Comparison of ENCODE assay signal across 25 cellular contexts in the genomic region with DNA sequence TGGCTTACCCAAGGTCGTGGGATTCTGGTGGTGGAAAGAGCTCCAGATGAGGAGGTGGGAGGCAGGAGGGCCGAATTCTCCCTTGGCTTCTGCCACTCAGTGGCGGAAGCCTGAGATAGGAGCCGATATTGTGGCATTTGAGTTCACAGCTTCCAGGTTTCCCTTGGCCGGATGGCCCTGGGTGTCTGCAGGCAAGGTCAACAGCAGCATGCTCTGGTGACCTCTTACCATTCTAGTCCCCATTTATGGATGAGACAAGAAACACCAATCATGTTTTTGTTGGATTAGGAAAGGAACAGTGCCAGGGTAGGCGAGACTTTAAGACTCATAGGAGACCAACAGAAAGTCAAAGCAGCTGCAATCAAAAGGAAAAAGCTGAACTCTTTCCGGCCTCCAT.
DNase-seq lines count a peak whose midpoint lies in the region; ATAC-seq and TF ChIP-seq lines count a peak whose summit lies in the region.
"Had no signal": no experiment of that assay in that cellular context is flagged by ENCODE, and none has a peak within 500 bp of the region (broad histone marks: within the 10 kb centered on the region; RNA-seq: fewer than 3 reads in every experiment).

No MANE protein-coding gene starts in this region.

- H3K27me3 ChIP-seq in right atrium auricular region = no peaks in the 10 kb centered on the region

- intact Hi-C loops in Right ventricle myocardium superior (cut with DNase I) (loop anchor here (10.0 kb wide), 1 partner anchor 185 kb away; no protein-coding TSS in a partner anchor), left ventricle myocardium superior (cut with micrococcal nuclease) (no loop called here)

- DNase-seq in Right ventricle myocardium superior = no peak
- DNase-seq in right atrium auricular region (ENCODE audit: low spot score) = no peak
- DNase-seq in caudate nucleus (lab: John Stamatoyannopoulos, UW) = peak in 1 of 61 donors; percentile 61
- DNase-seq in left ventricle myocardium superior = no peak
- no peak for DNase-seq in NCI-H2196 (lab: John Stamatoyannopoulos, UW; ENCODE audit: unreplicated experiment)
- DNase-seq in HPDE6-E6E7 (ENCODE audit: extremely low spot score) = no peak
- no peak for DNase-seq in NCI-H524 (lab: John Stamatoyannopoulos, UW)
- DNase-seq in SIG-M5 (lab: John Stamatoyannopoulos, UW) = no peak
- DNase-seq: 8988T; activated effector memory CD4-positive, alpha-beta T cell treated with anti-CD3 and anti-CD28 coated beads, Interleukin-2, amount 50 U/mL, for 16 hours; activated naive CD8-positive, alpha-beta T cell treated with anti-CD3 and anti-CD28 coated beads for 36 hours; activated T-cell treated with anti-CD3 and anti-CD28 coated beads, Interleukin-2, amount 50 U/mL, for 1 hour; CD4-positive, alpha-beta T cell; effector CD4-positive, alpha-beta T cell; KBM-7; mammary epithelial cell; MM.1S; NCI-H2081 treated with DMSO at 0.1 percent for 48 hours; NCI-H774; psoas muscle; stimulated activated naive CD4-positive, alpha-beta T cell; T-helper 17 cell had no signal

- H3K4me3 ChIP-seq in right atrium auricular region = no peak overlapping the region
- H3K4me3 ChIP-seq: GM12878, psoas muscle, SK-N-MC, suprapubic skin had no signal

- H3K36me3 ChIP-seq in right atrium auricular region = no peaks in the 10 kb centered on the region
- H3K36me3 ChIP-seq: suprapubic skin had no signal

- H3K9me3 ChIP-seq in right atrium auricular region = no peaks in the 10 kb centered on the region
- H3K9me3 ChIP-seq: psoas muscle, suprapubic skin had no signal

- ATAC-seq in Right ventricle myocardium superior (ENCODE audit: poor library complexity) (peak; percentile 68), left ventricle myocardium superior (peak; percentile 63)
- ATAC-seq: T-helper 17 cell had no signal

- no peak for TF ChIP-seq CTCF in right atrium auricular region (IDR thresholded peaks at IDR 0.05)

- H3K4me1 ChIP-seq in right atrium auricular region = peaks cover 0 to 15% of the 10 kb centered on the region in 2 donors
- H3K4me1 ChIP-seq: psoas muscle had no signal

- H3K27ac ChIP-seq in right atrium auricular region = no peak overlapping the region
- peak overlapping the region; percentile 87 for H3K27ac ChIP-seq in caudate nucleus (ENCODE audit: low read depth, low read length)
- H3K27ac ChIP-seq: psoas muscle, SK-N-MC, suprapubic skin had no signal
